In genomic region chr3:45972534-45973402, GRCh38 we compare ENCODE assay signal across 8 cellular contexts. TPM values are rescaled to one million over a fixed set of nuclear protein-coding genes. Genes with fewer than 3 reads are reported as not detected.
A peak's percentile ranks its signal among the peaks of the same experiment; 100 is the strongest.
DNase-seq lines count a peak whose midpoint lies in the region; ATAC-seq and TF ChIP-seq lines count a peak whose summit lies in the region.

No MANE protein-coding gene starts in this region.

- H3K4me1 Mint-ChIP-seq in stimulated activated naive CD8-positive, alpha-beta T cell treated with anti-CD3 and anti-CD28 coated beads, Interleukin-15, amount 100 ng/mL, for 72 hours, result peaks cover 82% of the 10 kb centered on the region
- H3K4me1 Mint-ChIP-seq in T-helper 17 cell, result peaks cover 46% of the 10 kb centered on the region

- peak overlapping the region in 1 of 2 donors; percentile 24 for H3K4me3 Mint-ChIP-seq in stimulated activated naive CD8-positive, alpha-beta T cell treated with anti-CD3 and anti-CD28 coated beads, Interleukin-15, amount 100 ng/mL, for 72 hours
- no peak overlapping the region for H3K4me3 Mint-ChIP-seq in T-helper 17 cell

- H3K27me3 ChIP-seq in hepatocyte (no peaks in the 10 kb centered on the region), SJCRH30 (no peaks in the 10 kb centered on the region)

- H3K4me2 ChIP-seq in hepatocyte, result no peak overlapping the region

- no peak overlapping the region for H3K27ac Mint-ChIP-seq in stimulated activated naive CD8-positive, alpha-beta T cell treated with anti-CD3 and anti-CD28 coated beads, Interleukin-15, amount 100 ng/mL, for 72 hours
- H3K27ac Mint-ChIP-seq in T-helper 17 cell, result peak overlapping the region; percentile 88

- H3K4me1 ChIP-seq in hepatocyte (ENCODE audit: insufficient read depth) (peaks cover under 1% of the 10 kb centered on the region), SJCRH30 (no peaks in the 10 kb centered on the region)

- H3K4me3 ChIP-seq in hepatocyte (no peak overlapping the region), SJCRH30 (no peak overlapping the region)

- peak; percentile 58 for ATAC-seq in stimulated activated naive CD8-positive, alpha-beta T cell treated with anti-CD3 and anti-CD28 coated beads, Interleukin-15, amount 100 ng/mL, for 72 hours
- ATAC-seq in stimulated activated naive CD8-positive, alpha-beta T cell treated with anti-CD3 and anti-CD28 coated beads, Interleukin-15, Interleukin-2, amounts not matched to agents 100 U/mL and 50 U/mL, for 24 hours, result no peak
- ATAC-seq in T-helper 17 cell, result no peak
- no peak for ATAC-seq in GM21390 (IDR thresholded peaks at IDR 0.05; ENCODE audit: unreplicated experiment)

- H3K9me2 ChIP-seq in hepatocyte (replicated peaks; ENCODE audit: insufficient read depth), result no peaks in the 10 kb centered on the region

- H3K27ac ChIP-seq in hepatocyte, result peak overlapping the region; percentile 65
- H3K27ac ChIP-seq in SJCRH30, result no peak overlapping the region

- DNase-seq in stimulated activated naive CD8-positive, alpha-beta T cell treated with anti-CD3 and anti-CD28 coated beads, Interleukin-15, amount 100 ng/mL, for 72 hours, result no peak
- DNase-seq in stimulated activated naive CD8-positive, alpha-beta T cell treated with anti-CD3 and anti-CD28 coated beads, Interleukin-15, Interleukin-2, amounts not matched to agents 100 U/mL and 50 U/mL, for 24 hours, result no peak
- no peak for DNase-seq in T-helper 17 cell
- peak; percentile 59 for DNase-seq in hepatocyte (ENCODE audit: low spot score)
- DNase-seq in NCI-H2196 (lab: John Stamatoyannopoulos, UW; ENCODE audit: unreplicated experiment), result no peak
- no peak for DNase-seq in SJCRH30
- no peak for DNase-seq in COR-L47 (lab: John Stamatoyannopoulos, UW)

- WGBS in hepatocyte (ENCODE audit: low lambda C conversion rate, missing lambda C conversion rate), result 77% methylated on average over 6 of the region's 6 CpGs

- H3K9me3 Mint-ChIP-seq in stimulated activated naive CD8-positive, alpha-beta T cell treated with anti-CD3 and anti-CD28 coated beads, Interleukin-15, amount 100 ng/mL, for 72 hours, result no peaks in the 10 kb centered on the region

- H3K36me3 ChIP-seq in hepatocyte (replicated peaks; ENCODE audit: insufficient read depth, low read depth) (no peaks in the 10 kb centered on the region), SJCRH30 (no peaks in the 10 kb centered on the region)

- H3K36me3 Mint-ChIP-seq in T-helper 17 cell (ENCODE audit: low read depth), result peaks cover 3% of the 10 kb centered on the region

- no peak overlapping the region for H2AFZ ChIP-seq in hepatocyte

- H4K20me1 ChIP-seq in hepatocyte (ENCODE audit: insufficient read depth, poor library complexity, severe bottlenecking), result no peaks in the 10 kb centered on the region

- no peak for TF ChIP-seq CTCF in hepatocyte (IDR thresholded peaks at IDR 0.05; ENCODE audit: poor library complexity)

- H3K79me2 ChIP-seq in hepatocyte, result no peaks in the 10 kb centered on the region

- no peaks in the 10 kb centered on the region for H3K9me3 ChIP-seq in T-helper 17 cell (ENCODE audit: control insufficient read depth, low read length, poor library complexity, severe bottlenecking)
- no peaks in the 10 kb centered on the region for H3K9me3 ChIP-seq in hepatocyte (ENCODE audit: low read depth)
- H3K9me3 ChIP-seq in SJCRH30 (replicated peaks), result no peaks in the 10 kb centered on the region

- no peaks in the 10 kb centered on the region for H3K27me3 Mint-ChIP-seq in stimulated activated naive CD8-positive, alpha-beta T cell treated with anti-CD3 and anti-CD28 coated beads, Interleukin-15, amount 100 ng/mL, for 72 hours
- H3K27me3 Mint-ChIP-seq in T-helper 17 cell, result no peaks in the 10 kb centered on the region

RNA-seq across cellular contexts. Expression of gene FYCO1, which starts 22.9 kb away (rescaled TPM):
- total RNA-seq in T-helper 17 cell (10 to 100 TPM; 27.3 to 32.6 TPM), hepatocyte (23.0 and 26.8 TPM in 2 replicates)
- 7.5 and 9.0 TPM in 2 replicates for polyA plus RNA-seq in hepatocyte
- 6.5 and 7.2 TPM in 2 replicates for total RNA-seq in SJCRH30 (2014; rRNA removed; shearing (Covaris generic))

RNA-seq across cellular contexts. Expression of gene CXCR6, which starts 29.5 kb away (rescaled TPM):
- 1 to 10 TPM; 2.0 to 4.4 TPM for total RNA-seq in T-helper 17 cell
- not detected in 2 replicates for total RNA-seq in hepatocyte
- polyA plus RNA-seq in hepatocyte, result 0.33 TPM in 1 of 2 replicates, not detected in the other
- total RNA-seq in SJCRH30 (2014; rRNA removed; shearing (Covaris generic)), result not detected in 2 replicates

RNA-seq across cellular contexts. Expression of gene XCR1, which starts 54.5 kb away (rescaled TPM):
- total RNA-seq in T-helper 17 cell (under 1 TPM in 1 of 2 donors, not detected in 1; 0.08 TPM), hepatocyte (0.27 and 0.40 TPM in 2 replicates)
- polyA plus RNA-seq in hepatocyte, result 0.30 and 0.86 TPM in 2 replicates
- not detected in 2 replicates for total RNA-seq in SJCRH30 (2014; rRNA removed; shearing (Covaris generic))
